In genomic region chr1:212608209-212608955, GRCh38 we compare ENCODE assay signal across 8 cellular contexts. TPM values are rescaled to one million over a fixed set of nuclear protein-coding genes. Genes with fewer than 3 reads are reported as not detected.
DNase-seq lines count a peak whose midpoint lies in the region; ATAC-seq and TF ChIP-seq lines count a peak whose summit lies in the region.

TSS of gene ATF3 (plus strand) at chr1:212608761. CDS start at chr1:212615022, 6,261 bp downstream.

- no peaks in the 10 kb centered on the region for H3K9me3 ChIP-seq in Peyer's patch
- H3K9me3 ChIP-seq in esophagus squamous epithelium, result no peaks in the 10 kb centered on the region

- H3K4me1 ChIP-seq in Peyer's patch (peaks cover 3 to 44% (median 16%) of the 10 kb centered on the region in 4 donors), esophagus squamous epithelium (peaks cover 17 to 68% (median 31%) of the 10 kb centered on the region in 3 donors)

- peak within 1 kb of the TSS; percentile 63 to 88 (median 79) for H3K4me3 ChIP-seq in Peyer's patch
- H3K4me3 ChIP-seq in esophagus squamous epithelium, result peak within 1 kb of the TSS; percentile 51 to 82 (median 71)

- peak in 1 of 6 experiments; percentile 2 for TF ChIP-seq CTCF in Peyer's patch (IDR thresholded peaks at IDR 0.05)
- no peak for TF ChIP-seq CTCF in esophagus squamous epithelium (IDR thresholded peaks at IDR 0.05)

- intact Hi-C loops in esophagus squamous epithelium (cut with DNase I), result loop anchor here (5.0 to 10.0 kb wide), 2 partner anchors 46 to 134 kb away; no protein-coding TSS in a partner anchor

- DNase-seq in DMS79 treated with DMSO at 0.1 percent for 48 hours (lab: John Stamatoyannopoulos, UW), result peak; percentile 97
- peak; percentile 74 for DNase-seq in KG1 (lab: John Stamatoyannopoulos, UW)
- peak; percentile 81 to 99 (median 98) for DNase-seq in Peyer's patch
- peak; percentile 94 to 95 for DNase-seq in activated T-cell treated with anti-CD3 and anti-CD28 coated beads, Interleukin-2, amount 50 U/mL, for 48 hours
- peak; percentile 86 for DNase-seq in esophagus squamous epithelium (lab: John Stamatoyannopoulos, UW)
- peak; percentile 99 for DNase-seq in myocyte (ENCODE audit: low read depth)
- peak; percentile 90 to 91 for DNase-seq in stimulated activated CD8-positive, alpha-beta memory T cell treated with anti-CD3 and anti-CD28 coated beads, Interleukin-7, amount 100 ng/mL, for 4 hours (ENCODE audit: low read depth in 2 of 2)

- peak; percentile 68 for ATAC-seq in GM21737 (IDR thresholded peaks at IDR 0.05; ENCODE audit: unreplicated experiment)

- H3K36me3 ChIP-seq in Peyer's patch (no peaks in the 10 kb centered on the region), esophagus squamous epithelium (no peaks in the 10 kb centered on the region)

- 0% methylated on average over 11 of the region's 65 CpGs; no CpG with 5 or more reads in 1 of the 2 donors for WGBS in esophagus squamous epithelium, 2 donors

- H3K27me3 ChIP-seq in Peyer's patch (peaks cover 0 to 8% of the 10 kb centered on the region in 2 donors), esophagus squamous epithelium (peaks cover 0 to 67% (median 0%) of the 10 kb centered on the region in 4 donors)

- TF ChIP-seq POLR2A in Peyer's patch (IDR thresholded peaks at IDR 0.05) (peak; percentile 99), esophagus squamous epithelium (IDR thresholded peaks at IDR 0.05) (peak; percentile 54 to 99 (median 92))

- H3K27ac ChIP-seq in Peyer's patch (peak within 1 kb of the TSS; percentile 71 to 99 (median 97)), esophagus squamous epithelium (peak within 1 kb of the TSS; percentile 89 to 99 (median 98))

RNA-seq across cellular contexts. Expression of gene ATF3, which starts in this region (rescaled TPM):
- total RNA-seq in Peyer's patch (10 to 100 TPM in 3 of 4 donors, 1 to 10 TPM in 1; 10.0 to 38.0 (median 17.2) TPM), esophagus squamous epithelium (1 to 10 TPM; 2.1 to 6.5 (median 3.0) TPM), myocyte (2.9 and 3.3 TPM in 2 replicates)
- 5.8 TPM for polyA plus RNA-seq in myocyte (2012)

Comparison
In these comparisons a context has a peak if more than half of its experiments do, and no peak if none do; other contexts are left out.
1. Peak in every context shown above with its lines: DNase-seq, ATAC-seq, H3K4me3 ChIP-seq and H3K27ac ChIP-seq.